Comparison of ENCODE assay signal across 1 cellular context in genomic region chr3:13648060-13648743, GRCh38.
TF ChIP-seq lines count a peak whose summit lies in the region.

No MANE protein-coding gene starts in this region.

TF ChIP-seq in K562, 482 proteins besides CTCF, POLR2A, EP300 and RAD21 (continued from another document and continues in another):
- TF ChIP-seq SMAD3 (CRISPR knock-in tag; conservative IDR thresholded peaks at IDR 0.05) (peak; percentile 62; the same call in 1 of the 2 replicates), CBX1 (IDR thresholded peaks at IDR 0.05; ENCODE audit: low read depth) (no peak), NFE2 (IDR thresholded peaks at IDR 0.05; ENCODE audit: low read depth) (no peak), DPF2 (IDR thresholded peaks at IDR 0.05) (0 out of 2 replicates have a peak, but pooled peaks have one; percentile 31), ZMIZ1 (IDR thresholded peaks at IDR 0.05; ENCODE audit: low read depth in 2 of 2, low read length in 2 of 2) (peak in 1 of 2 experiments; percentile 46; a peak in 1 of 4 replicates), RNF219 (CRISPR knock-in tag; IDR thresholded peaks at IDR 0.05) (no peak), HSF4 (CRISPR knock-in tag; IDR thresholded peaks at IDR 0.05; ENCODE audit: borderline replicate concordance) (no peak), ZC3H4 (CRISPR knock-in tag; IDR thresholded peaks at IDR 0.05; ENCODE audit: borderline replicate concordance) (no peak), PREB (CRISPR knock-in tag; IDR thresholded peaks at IDR 0.05) (no peak), ZSCAN32 (CRISPR knock-in tag; IDR thresholded peaks at IDR 0.05) (no peak), ATF3 (IDR thresholded peaks at IDR 0.05) (no peak), ATF3 (CRISPR knock-in tag; conservative IDR thresholded peaks at IDR 0.05) (no peak), ZNF232 (CRISPR knock-in tag; IDR thresholded peaks at IDR 0.05) (no peak), HDAC6 (IDR thresholded peaks at IDR 0.05; ENCODE audit: low read depth, low read length) (no peak), TBP (optimal IDR thresholded peaks at IDR 0.05; ENCODE audit: low read depth, low read length) (no peak), ZFPM2 (CRISPR knock-in tag; IDR thresholded peaks at IDR 0.05) (no peak), ZNF395 (CRISPR knock-in tag; IDR thresholded peaks at IDR 0.05) (no peak), ZNF609 (CRISPR knock-in tag; IDR thresholded peaks at IDR 0.05; ENCODE audit: borderline replicate concordance) (no peak; the same call in 1 of the 2 replicates), CBX5 (IDR thresholded peaks at IDR 0.05; ENCODE audit: borderline replicate concordance, low read depth) (no peak), GATAD2B (IDR thresholded peaks at IDR 0.05; ENCODE audit: borderline replicate concordance) (no peak), NEUROD1 (IDR thresholded peaks at IDR 0.05; ENCODE audit: borderline replicate concordance, low read depth, low read length, partially characterized antibody) (peak; percentile 66), FOXA1 (IDR thresholded peaks at IDR 0.05; ENCODE audit: borderline replicate concordance) (no peak), SP2 (IDR thresholded peaks at IDR 0.05; ENCODE audit: extremely low read depth, low read depth, low read length, poor library complexity, severe bottlenecking) (no peak), MLX (CRISPR knock-in tag; conservative IDR thresholded peaks at IDR 0.05) (no peak), CHD7 (IDR thresholded peaks at IDR 0.05; ENCODE audit: low read depth, low read length) (no peak), CREM (IDR thresholded peaks at IDR 0.05; ENCODE audit: low read depth) (peak; percentile 72), HMG20A (CRISPR knock-in tag; conservative IDR thresholded peaks at IDR 0.05) (no peak), ILF3 (IDR thresholded peaks at IDR 0.05; ENCODE audit: borderline replicate concordance) (no peak)
